In the genomic region with DNA sequence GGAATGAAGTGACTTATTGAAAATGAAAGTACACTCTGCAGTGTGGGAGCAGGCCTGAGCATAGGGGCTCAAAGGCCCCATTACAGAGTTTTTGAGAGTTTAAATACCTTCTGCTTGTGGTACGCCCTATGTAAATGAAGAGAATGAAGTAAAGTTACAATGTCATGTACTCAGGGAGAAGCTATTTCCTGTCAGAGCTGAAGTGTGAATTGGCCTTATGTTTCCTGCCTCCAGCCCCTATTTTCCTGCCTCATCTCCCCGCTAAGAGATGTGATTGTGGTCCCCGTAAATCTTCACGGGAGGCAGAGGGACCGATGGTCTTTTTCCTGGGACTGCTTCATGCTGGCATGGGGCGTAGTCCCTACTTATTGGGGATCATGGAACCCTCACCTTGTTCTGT, we compare ENCODE assay signal across 19 cellular contexts. TPM values are rescaled to one million over a fixed set of nuclear protein-coding genes. Genes with fewer than 3 reads are reported as not detected.
DNase-seq lines count a peak whose midpoint lies in the region; ATAC-seq and TF ChIP-seq lines count a peak whose summit lies in the region.
"Had no signal": no experiment of that assay in that cellular context is flagged by ENCODE, and none has a peak within 500 bp of the region (broad histone marks: within the 10 kb centered on the region; RNA-seq: fewer than 3 reads in every experiment).

No MANE protein-coding gene starts in this region.

- H3K9me3 ChIP-seq in A673 (ENCODE audit: low read depth, low read length, poor library complexity, severe bottlenecking), result no peaks in the 10 kb centered on the region
- H3K9me3 ChIP-seq: transverse colon had no signal

- H3K4me1 ChIP-seq in A673 (ENCODE audit: insufficient read depth, low read length, poor library complexity, severe bottlenecking), result no peaks in the 10 kb centered on the region

- POLR2A ChIA-PET in T-cell (lab: Charles Lee) (interaction anchor here in 1 of 2 donors (1.2 kb wide), 1 partner anchor 249 kb away, joined by 4 read pairs; no protein-coding TSS in a partner anchor), A673 (lab: Charles Lee; ENCODE audit: low non-redundant PET) (no interaction called here)

- DNase-seq in activated naive CD4-positive, alpha-beta T cell treated with Interleukin-2 at 50 U/mL for 16 hours, result no peak
- no peak for DNase-seq in T-cell
- peak; percentile 30 for DNase-seq in choroid plexus epithelial cell (ENCODE audit: low read depth)
- no peak for DNase-seq in chondrocyte (ENCODE audit: low spot score)
- DNase-seq in A673 (ENCODE audit: low spot score), result no peak
- DNase-seq: foreskin melanocyte; NCI-H1417; NCI-H446; retina; stimulated activated CD4-positive, alpha-beta T cell treated with anti-CD3 and anti-CD28 coated beads, Interleukin-1b, Interleukin-23, amount 100 ng/mL, for 48 hours; transverse colon had no signal

- ATAC-seq in T-cell (replicated peaks in 1 of 4) (no peak), GM18870 (IDR thresholded peaks at IDR 0.05; ENCODE audit: unreplicated experiment) (no peak)
- no peak for ATAC-seq in stimulated activated memory B cell treated with anti-CD40 and anti-IgM and Interleukin-4, amounts not matched to agents 10 μg/mL and 1 μg/mL and 100 μg/mL, for 72 hours
- ATAC-seq: activated naive CD4-positive, alpha-beta T cell treated with anti-CD3 and anti-CD28 coated beads, Interleukin-2, amount 50 U/mL, for 72 hours had no signal

- intact Hi-C loops in A673 (cut with micrococcal nuclease; ENCODE audit: unreplicated experiment), result no loop called here

- peak overlapping the region; percentile 33 for H3K4me3 Mint-ChIP-seq in activated naive CD4-positive, alpha-beta T cell treated with anti-CD3 and anti-CD28 coated beads, Interleukin-2, amount 50 U/mL, for 24 hours
- H3K4me3 Mint-ChIP-seq in T-cell (peak overlapping the region; percentile 6 to 74 (median 46)), chondrocyte (ENCODE audit: unreplicated experiment) (no peak overlapping the region)
- H3K4me3 Mint-ChIP-seq in stimulated activated memory B cell treated with anti-CD40 and anti-IgM and Interleukin-4, amounts not matched to agents 10 μg/mL and 1 μg/mL and 100 μg/mL, for 72 hours, result no peak overlapping the region
- H3K4me3 Mint-ChIP-seq: nephron had no signal

- TF ChIP-seq CTCF in choroid plexus epithelial cell (conservative IDR thresholded peaks at IDR 0.05; ENCODE audit: low read depth, low read length) (no peak), chondrocyte (IDR thresholded peaks at IDR 0.05) (no peak), A673 (conservative IDR thresholded peaks at IDR 0.05; ENCODE audit: low read depth, low read length) (no peak)

- no peaks in the 10 kb centered on the region for H3K36me3 ChIP-seq in A673 (ENCODE audit: insufficient read depth, low read length, poor library complexity, severe bottlenecking)
- H3K36me3 ChIP-seq: transverse colon had no signal

- no peaks in the 10 kb centered on the region for H3K36me3 Mint-ChIP-seq in activated naive CD4-positive, alpha-beta T cell treated with anti-CD3 and anti-CD28 coated beads, Interleukin-2, amount 50 U/mL, for 24 hours
- H3K36me3 Mint-ChIP-seq in T-cell, result no peaks in the 10 kb centered on the region
- H3K36me3 Mint-ChIP-seq in stimulated activated memory B cell treated with anti-CD40 and anti-IgM and Interleukin-4, amounts not matched to agents 10 μg/mL and 1 μg/mL and 100 μg/mL, for 72 hours, result no peaks in the 10 kb centered on the region
- H3K36me3 Mint-ChIP-seq in chondrocyte (ENCODE audit: low read depth), result no peaks in the 10 kb centered on the region
- H3K36me3 Mint-ChIP-seq: activated naive CD4-positive, alpha-beta T cell treated with anti-CD3 and anti-CD28 coated beads, Interleukin-2, amount 50 U/mL, for 72 hours had no signal

- peaks cover 89% of the 10 kb centered on the region for H3K4me1 Mint-ChIP-seq in activated naive CD4-positive, alpha-beta T cell treated with anti-CD3 and anti-CD28 coated beads, Interleukin-2, amount 50 U/mL, for 24 hours
- H3K4me1 Mint-ChIP-seq in T-cell (peaks cover 92 to 98% (median 96%) of the 10 kb centered on the region in 3 donors), chondrocyte (ENCODE audit: low read depth) (peaks cover 31% of the 10 kb centered on the region)
- H3K4me1 Mint-ChIP-seq in stimulated activated memory B cell treated with anti-CD40 and anti-IgM and Interleukin-4, amounts not matched to agents 10 μg/mL and 1 μg/mL and 100 μg/mL, for 72 hours, result peaks cover 45% of the 10 kb centered on the region

- no TSS peak for BruUV-seq in A673 (replicated peaks; lab: Mats Ljungman, UMichigan)

- H3K4me3 ChIP-seq in choroid plexus epithelial cell (ENCODE audit: low read depth, low read length) (no peak overlapping the region), A673 (ENCODE audit: low read depth, low read length, poor library complexity, severe bottlenecking) (no peak overlapping the region)
- H3K4me3 ChIP-seq: transverse colon had no signal

- H3K27ac Mint-ChIP-seq in activated naive CD4-positive, alpha-beta T cell treated with anti-CD3 and anti-CD28 coated beads, Interleukin-2, amount 50 U/mL, for 24 hours, result peak overlapping the region; percentile 82
- peak overlapping the region; percentile 87 to 99 for H3K27ac Mint-ChIP-seq in T-cell
- peak overlapping the region; percentile 58 for H3K27ac Mint-ChIP-seq in stimulated activated memory B cell treated with anti-CD40 and anti-IgM and Interleukin-4, amounts not matched to agents 10 μg/mL and 1 μg/mL and 100 μg/mL, for 72 hours
- no peak overlapping the region for H3K27ac Mint-ChIP-seq in chondrocyte (ENCODE audit: unreplicated experiment)
- H3K27ac Mint-ChIP-seq: nephron had no signal

- H3K9me3 Mint-ChIP-seq in activated naive CD4-positive, alpha-beta T cell treated with anti-CD3 and anti-CD28 coated beads, Interleukin-2, amount 50 U/mL, for 24 hours, result no peaks in the 10 kb centered on the region
- H3K9me3 Mint-ChIP-seq in T-cell, result no peaks in the 10 kb centered on the region
- H3K9me3 Mint-ChIP-seq in stimulated activated memory B cell treated with anti-CD40 and anti-IgM and Interleukin-4, amounts not matched to agents 10 μg/mL and 1 μg/mL and 100 μg/mL, for 72 hours, result peaks cover 3% of the 10 kb centered on the region
- peaks cover 3% of the 10 kb centered on the region for H3K9me3 Mint-ChIP-seq in chondrocyte (ENCODE audit: low read depth)

- no peaks in the 10 kb centered on the region for H3K27me3 Mint-ChIP-seq in activated naive CD4-positive, alpha-beta T cell treated with anti-CD3 and anti-CD28 coated beads, Interleukin-2, amount 50 U/mL, for 24 hours
- no peaks in the 10 kb centered on the region for H3K27me3 Mint-ChIP-seq in T-cell
- H3K27me3 Mint-ChIP-seq in stimulated activated memory B cell treated with anti-CD40 and anti-IgM and Interleukin-4, amounts not matched to agents 10 μg/mL and 1 μg/mL and 100 μg/mL, for 72 hours, result no peaks in the 10 kb centered on the region
- H3K27me3 Mint-ChIP-seq in chondrocyte (ENCODE audit: low read depth), result no peaks in the 10 kb centered on the region

- H3K27ac ChIP-seq in A673 (ENCODE audit: low read depth, low read length, poor library complexity, severe bottlenecking), result no peak overlapping the region
- H3K27ac ChIP-seq: transverse colon had no signal

- CTCF ChIA-PET in T-cell (lab: Charles Lee), result interaction anchor here (0.9 to 2.5 kb wide), 4 partner anchors 9 to 141 kb away, joined by 4 to 10 read pairs (median 4); a partner anchor contains a TSS
- CTCF ChIA-PET in A673 (lab: Charles Lee), result no interaction called here

- no peaks in the 10 kb centered on the region for H3K27me3 ChIP-seq in A673 (replicated peaks; ENCODE audit: insufficient read depth, low read depth, low read length, poor library complexity)
- H3K27me3 ChIP-seq: transverse colon had no signal

RNA-seq across cellular contexts. Expression of a gene that starts 2.5 kb away (rescaled TPM):
- total RNA-seq in T-cell (10 to 100 TPM in 2 of 5 donors, 1 to 10 TPM in 2, under 1 TPM in 1; 0.32 to 23.1 (median 5.3) TPM), chondrocyte (not detected in 3 replicates), A673 (2021) (not detected in 2 replicates)
- total RNA-seq: activated naive CD4-positive, alpha-beta T cell treated with anti-CD3 and anti-CD28 coated beads, Interleukin-2, amount 50 U/mL, for 72 hours; cardiac septum; H4; transverse colon had no signal

RNA-seq across cellular contexts. Expression of a gene that starts 21.2 kb away (rescaled TPM):
- total RNA-seq in T-cell (1 to 10 TPM; 3.0 to 7.3 (median 5.1) TPM), chondrocyte (not detected in 3 replicates), A673 (2021) (not detected in 2 replicates)
- total RNA-seq: cardiac septum, H4 had no signal

RNA-seq across cellular contexts. Expression of a gene that starts 35.5 kb away (rescaled TPM):
- total RNA-seq in T-cell, result 1 to 10 TPM in 2 of 5 donors, under 1 TPM in 1, not detected in 2; 0.95 to 1.3 (median 1.1) TPM
- not detected in 3 replicates for total RNA-seq in chondrocyte
- total RNA-seq in A673 (2021), result 0.15 and 0.39 TPM in 2 replicates
- total RNA-seq: activated naive CD4-positive, alpha-beta T cell treated with anti-CD3 and anti-CD28 coated beads, Interleukin-2, amount 50 U/mL, for 72 hours; cardiac septum; H4; liver; transverse colon had no signal

RNA-seq across cellular contexts. Expression of a gene that starts 57.0 kb away (rescaled TPM):
- 10 to 100 TPM; 34.9 to 48.2 (median 42.9) TPM for total RNA-seq in T-cell
- 67.1 to 89.2 TPM (median 78.3 TPM) in 3 replicates for total RNA-seq in chondrocyte
- total RNA-seq in A673 (2021), result 50.7 and 53.6 TPM in 2 replicates

RNA-seq across cellular contexts. Expression of a gene that starts 57.3 kb away (rescaled TPM):
- total RNA-seq in T-cell (1,000 to 10,000 TPM in 4 of 5 donors, 100 to 1,000 TPM in 1; 994 to 1,121 (median 1,054) TPM), chondrocyte (not detected in 3 replicates), A673 (2021) (not detected in 2 replicates)

Comparison
In these comparisons a context has a peak if more than half of its experiments do, and no peak if none do; other contexts are left out.
1. H3K4me3 Mint-ChIP-seq: peak in activated naive CD4-positive, alpha-beta T cell treated with anti-CD3 and anti-CD28 coated beads, Interleukin-2, amount 50 U/mL, for 24 hours (single experiment) and T-cell (3 of 3); none in stimulated activated memory B cell treated with anti-CD40 and anti-IgM and Interleukin-4, amounts not matched to agents 10 μg/mL and 1 μg/mL and 100 μg/mL, for 72 hours (single experiment) and chondrocyte (single experiment).